Comparison of ENCODE assay signal across 8 cellular contexts in genomic region chr22:30667486-30668305, GRCh38. TPM values are rescaled to one million over a fixed set of nuclear protein-coding genes. Genes with fewer than 3 reads are reported as not detected.
DNase-seq lines count a peak whose midpoint lies in the region; ATAC-seq, FAIRE-seq and TF ChIP-seq lines count a peak whose summit lies in the region.

Gene DUSP18, minus strand, starts transcription at chr22:30667875. Its CDS starts 3,872 bp downstream, at chr22:30664003.

- 0% methylated on average over 61 to 72 of the region's 72 CpGs for WGBS in mesodermal cell (ENCODE audit: insufficient coverage in 2 of 2), 2 experiments

- H3K4me3 Mint-ChIP-seq in Calu3 (ENCODE audit: low read depth, unreplicated experiment) = peak within 1 kb of the TSS; percentile 94

- 0 out of 2 replicates have a peak, but pooled peaks cover 4% of the 10 kb centered on the region for H3K36me3 ChIP-seq in HUES48 (ENCODE audit: control insufficient read depth, insufficient read depth, low read length)
- H3K36me3 ChIP-seq in NT2/D1 (ENCODE audit: insufficient read depth, insufficient read length, low read length) = peaks cover 11% of the 10 kb centered on the region
- H3K36me3 ChIP-seq in mesodermal cell (ENCODE audit: control insufficient read depth, insufficient read depth, low read length) = no peaks in the 10 kb centered on the region

- H3K27ac ChIP-seq in HUES48 (ENCODE audit: low read depth, low read length) = peak within 1 kb of the TSS; percentile 69
- H3K27ac ChIP-seq in mesodermal cell (ENCODE audit: low read depth, low read length, severe bottlenecking) = peak within 1 kb of the TSS; percentile 41

- H3K27me3 ChIP-seq in HUES48 (ENCODE audit: control insufficient read depth, insufficient read depth, low read length) (peaks cover 13% of the 10 kb centered on the region), NT2/D1 (ENCODE audit: insufficient read depth, insufficient read length) (peaks cover 4% of the 10 kb centered on the region)

- peak; percentile 21 for FAIRE-seq in endometrium (lab: Jason Lieb, UNC)

- H3K27me3 Mint-ChIP-seq in Calu3 (ENCODE audit: unreplicated experiment) = peaks cover 11% of the 10 kb centered on the region

- intact Hi-C loops in Calu3 (cut with micrococcal nuclease; ENCODE audit: unreplicated experiment) = no loop called here

- no TSS peak for BruUV-seq in Calu3 (replicated peaks; lab: Mats Ljungman, UMichigan)

- peaks cover 19% of the 10 kb centered on the region for H3K4me1 Mint-ChIP-seq in Calu3 (ENCODE audit: low read depth, unreplicated experiment)

- H3K27ac Mint-ChIP-seq in Calu3 (ENCODE audit: unreplicated experiment) = peak within 1 kb of the TSS; percentile 82

- CTCF ChIA-PET in Calu3 (lab: Charles Lee) = interaction anchor here (0.6 to 2.1 kb wide), 4 partner anchors 18 to 157 kb away, joined by 3 to 7 read pairs (median 5); no protein-coding TSS in a partner anchor

- H3K9me3 Mint-ChIP-seq in Calu3 (ENCODE audit: low read depth, unreplicated experiment) = no peaks in the 10 kb centered on the region

- peak within 1 kb of the TSS; percentile 67 for H3K9ac ChIP-seq in HUES48 (ENCODE audit: low read depth, low read length)
- peak within 1 kb of the TSS; percentile 84 for H3K9ac ChIP-seq in NT2/D1 (ENCODE audit: insufficient read length, low read depth)

- H3K9me3 ChIP-seq in HUES48 (ENCODE audit: control insufficient read depth, insufficient read depth, low read length) (no peaks in the 10 kb centered on the region), NT2/D1 (ENCODE audit: insufficient read depth, low read length) (no peaks in the 10 kb centered on the region), mesodermal cell (ENCODE audit: control insufficient read depth, low read length) (no peaks in the 10 kb centered on the region)

- H3K4me1 ChIP-seq in HUES48 (ENCODE audit: control insufficient read depth, insufficient read depth, low read length) (peaks cover 6% of the 10 kb centered on the region), NT2/D1 (ENCODE audit: insufficient read depth, insufficient read length) (peaks cover 4% of the 10 kb centered on the region), mesodermal cell (ENCODE audit: control insufficient read depth, insufficient read depth, low read length, poor library complexity, severe bottlenecking) (peaks cover 5% of the 10 kb centered on the region)

- H3K4me3 ChIP-seq in HUES48 (ENCODE audit: low read depth, low read length) = peak within 1 kb of the TSS; percentile 71
- H3K4me3 ChIP-seq in NT2/D1 (ENCODE audit: insufficient read length, low read depth) = peak within 1 kb of the TSS; percentile 74
- H3K4me3 ChIP-seq in mesodermal cell (ENCODE audit: extremely low read depth, insufficient read depth, low read length, poor library complexity, severe bottlenecking) = peak within 1 kb of the TSS; percentile 61

- DNase-seq in Calu3 = peak; percentile 94
- peak; percentile 85 for DNase-seq in NT2/D1 (ENCODE audit: low read depth, low spot score)
- peak; percentile 82 for DNase-seq in activated CD8-positive, alpha-beta memory T cell treated with anti-CD3 and anti-CD28 coated beads, Interleukin-2, amount 50 U/mL, for 24 hours (ENCODE audit: extremely low read depth)
- peak; percentile 88 for DNase-seq in stimulated activated CD8-positive, alpha-beta memory T cell treated with anti-CD3 and anti-CD28 coated beads, Interleukin-15, amount 100 ng/mL, for 24 hours (ENCODE audit: low read depth)

- H3K36me3 Mint-ChIP-seq in Calu3 (ENCODE audit: insufficient read depth, unreplicated experiment) = peaks cover 27% of the 10 kb centered on the region

- peak; percentile 25 for TF ChIP-seq CTCF in Calu3 (IDR thresholded peaks at IDR 0.05; ENCODE audit: unreplicated experiment)

- peak; percentile 87 for ATAC-seq in GM21381 (IDR thresholded peaks at IDR 0.05; ENCODE audit: unreplicated experiment)

RNA-seq across cellular contexts. Expression of gene DUSP18, which starts in this region (rescaled TPM):
- 10.7 and 11.6 TPM in 2 replicates for total RNA-seq in Calu3 (2022)
- 7.0 TPM for polyA plus RNA-seq in mesodermal cell (2013, experiment 1 of 2)
- 4.6 TPM for polyA plus RNA-seq in mesodermal cell (2013, experiment 2 of 2)

Comparison
In these comparisons a context has a peak if more than half of its experiments do, and no peak if none do; other contexts are left out.
1. Peak in every context shown above with its lines: DNase-seq, ATAC-seq, H3K4me3 ChIP-seq and H3K27ac ChIP-seq.